13 cellular contexts compared by ENCODE assay signal in the genomic region with DNA sequence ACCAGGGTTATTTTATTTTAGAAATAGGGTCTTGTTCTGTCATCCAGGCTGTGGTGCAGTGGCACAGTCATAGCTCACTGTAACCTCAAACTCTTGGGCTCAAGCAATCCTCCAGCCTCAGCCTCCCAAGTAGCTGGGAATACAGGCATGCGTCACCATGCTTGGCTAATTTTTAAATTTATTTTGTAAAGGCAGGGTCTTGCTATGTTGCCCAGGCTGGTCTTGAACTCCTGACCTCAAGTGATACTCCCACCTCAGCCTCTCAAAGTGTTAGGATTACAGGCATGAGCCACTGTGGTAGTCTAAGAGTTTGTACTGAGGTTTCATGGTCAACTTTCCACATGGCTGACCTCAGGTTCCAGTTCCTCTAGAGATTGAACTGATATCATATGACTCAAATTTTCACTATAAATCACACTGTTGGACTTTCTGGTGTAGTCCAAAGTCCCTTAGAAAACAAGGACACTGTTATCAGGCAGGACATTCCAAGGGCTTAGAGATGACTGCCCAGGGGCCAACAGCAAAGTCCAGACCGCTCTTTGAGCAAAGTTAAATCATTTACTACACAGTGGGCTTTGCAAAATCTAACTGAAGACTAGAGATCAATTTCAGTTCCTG.
A peak's percentile ranks its signal among the peaks of the same experiment; 100 is the strongest.
DNase-seq lines count a peak whose midpoint lies in the region; ATAC-seq and TF ChIP-seq lines count a peak whose summit lies in the region.
"Had no signal": no experiment of that assay in that cellular context is flagged by ENCODE, and none has a peak within 500 bp of the region (broad histone marks: within the 10 kb centered on the region; RNA-seq: fewer than 3 reads in every experiment).

No MANE protein-coding gene starts in this region.

- H3K9me3 ChIP-seq in vagina = no peaks in the 10 kb centered on the region
- H3K9me3 ChIP-seq: left ventricle myocardium inferior, neutrophil had no signal

- no peak for TF ChIP-seq POLR2A in vagina (IDR thresholded peaks at IDR 0.05)

- H3K4me1 ChIP-seq in vagina = no peaks in the 10 kb centered on the region

- TF ChIP-seq CTCF in vagina (IDR thresholded peaks at IDR 0.05) = no peak

- H3K27me3 ChIP-seq in vagina = no peaks in the 10 kb centered on the region
- H3K27me3 ChIP-seq: neutrophil had no signal

- intact Hi-C loops in vagina (cut with DNase I) = no loop called here

- ATAC-seq in GM18511 (IDR thresholded peaks at IDR 0.05; ENCODE audit: unreplicated experiment) (peak; percentile 90), GM21619 (IDR thresholded peaks at IDR 0.05; ENCODE audit: unreplicated experiment) (peak; percentile 59), HG03354 (IDR thresholded peaks at IDR 0.05; ENCODE audit: poor library complexity, severe bottlenecking, unreplicated experiment) (peak; percentile 81), HG03521 (IDR thresholded peaks at IDR 0.05; ENCODE audit: unreplicated experiment) (no peak)

- H3K4me3 ChIP-seq in vagina = no peak overlapping the region
- H3K4me3 ChIP-seq: left ventricle myocardium inferior had no signal

- H3K36me3 ChIP-seq in vagina = no peaks in the 10 kb centered on the region
- H3K36me3 ChIP-seq: left ventricle myocardium inferior, neutrophil had no signal

- peak; percentile 18 for DNase-seq in left kidney (ENCODE audit: low read depth, low spot score)
- no peak for DNase-seq in dedifferentiated amniotic fluid mesenchymal stem cell (ENCODE audit: extremely low spot score)
- no peak for DNase-seq in NCI-H524 (lab: John Stamatoyannopoulos, UW)
- DNase-seq in vagina (ENCODE audit: extremely low spot score in 2 of 2) = no peak
- DNase-seq: C1 segment of cervical spinal cord, left ventricle myocardium inferior, NCI-H510A had no signal

- H3K27ac ChIP-seq in vagina = no peak overlapping the region
- H3K27ac ChIP-seq: HL-60, left ventricle myocardium inferior, neutrophil had no signal
